Comparison of ENCODE assay signal across 12 cellular contexts in genomic region chr5:116532762-116533525, GRCh38. TPM values are rescaled to one million over a fixed set of nuclear protein-coding genes. Genes with fewer than 3 reads are reported as not detected.
DNase-seq lines count a peak whose midpoint lies in the region; ATAC-seq and TF ChIP-seq lines count a peak whose summit lies in the region.
"Had no signal": no experiment of that assay in that cellular context is flagged by ENCODE, and none has a peak within 500 bp of the region (broad histone marks: within the 10 kb centered on the region; RNA-seq: fewer than 3 reads in every experiment).

No MANE protein-coding gene starts in this region.

- H3K36me3 Mint-ChIP-seq in T-helper 2 cell treated with Interferon-gamma antibody and Interleukin-4, amounts not matched to agents 5 μg/mL and 100 μg/mL, for 36 hours (ENCODE audit: low read depth) = no peaks in the 10 kb centered on the region
- H3K36me3 Mint-ChIP-seq: stimulated activated naive B cell treated with anti-CD40 and anti-IgM and Interleukin-4, amounts not matched to agents 10 μg/mL and 1 μg/mL and 100 μg/mL, for 72 hours had no signal

- no peaks in the 10 kb centered on the region for H3K9me3 Mint-ChIP-seq in T-helper 2 cell treated with Interferon-gamma antibody and Interleukin-4, amounts not matched to agents 5 μg/mL and 100 μg/mL, for 36 hours
- H3K9me3 Mint-ChIP-seq: activated CD4-positive, alpha-beta T cell treated with anti-CD3 and anti-CD28 coated beads, Interleukin-2, amount 10 ng/mL, durations not matched to agents 24 days and 14 days; stimulated activated naive B cell treated with anti-CD40 and anti-IgM and Interleukin-4, amounts not matched to agents 10 μg/mL and 1 μg/mL and 100 μg/mL, for 72 hours had no signal

- H3K27ac Mint-ChIP-seq in T-helper 2 cell treated with Interferon-gamma antibody and Interleukin-4, amounts not matched to agents 5 μg/mL and 100 μg/mL, for 36 hours = no peak overlapping the region
- H3K27ac Mint-ChIP-seq: activated CD4-positive, alpha-beta T cell treated with anti-CD3 and anti-CD28 coated beads, Interleukin-2, amount 10 ng/mL, durations not matched to agents 24 days and 14 days; stimulated activated naive B cell treated with anti-CD40 and anti-IgM and Interleukin-4, amounts not matched to agents 10 μg/mL and 1 μg/mL and 100 μg/mL, for 72 hours had no signal

- H3K27me3 Mint-ChIP-seq in T-helper 2 cell treated with Interferon-gamma antibody and Interleukin-4, amounts not matched to agents 5 μg/mL and 100 μg/mL, for 36 hours (ENCODE audit: low read depth) = no peaks in the 10 kb centered on the region
- H3K27me3 Mint-ChIP-seq: activated CD4-positive, alpha-beta T cell treated with anti-CD3 and anti-CD28 coated beads, Interleukin-2, amount 10 ng/mL, durations not matched to agents 24 days and 14 days; stimulated activated naive B cell treated with anti-CD40 and anti-IgM and Interleukin-4, amounts not matched to agents 10 μg/mL and 1 μg/mL and 100 μg/mL, for 72 hours had no signal

- peak overlapping the region; percentile 12 for H3K4me3 ChIP-seq in epithelial cell of proximal tubule (ENCODE audit: low read depth, low read length)
- H3K4me3 ChIP-seq: heart right ventricle had no signal

- no peak overlapping the region for H3K4me3 Mint-ChIP-seq in T-helper 2 cell treated with Interferon-gamma antibody and Interleukin-4, amounts not matched to agents 5 μg/mL and 100 μg/mL, for 36 hours
- H3K4me3 Mint-ChIP-seq: activated CD4-positive, alpha-beta T cell treated with anti-CD3 and anti-CD28 coated beads, Interleukin-2, amount 10 ng/mL, durations not matched to agents 24 days and 14 days; stimulated activated naive B cell treated with anti-CD40 and anti-IgM and Interleukin-4, amounts not matched to agents 10 μg/mL and 1 μg/mL and 100 μg/mL, for 72 hours had no signal

- no peak for TF ChIP-seq CTCF in epithelial cell of proximal tubule (conservative IDR thresholded peaks at IDR 0.05; ENCODE audit: low read depth, low read length)

- no peaks in the 10 kb centered on the region for H3K4me1 Mint-ChIP-seq in T-helper 2 cell treated with Interferon-gamma antibody and Interleukin-4, amounts not matched to agents 5 μg/mL and 100 μg/mL, for 36 hours (ENCODE audit: low read depth)
- H3K4me1 Mint-ChIP-seq: activated CD4-positive, alpha-beta T cell treated with anti-CD3 and anti-CD28 coated beads, Interleukin-2, amount 10 ng/mL, durations not matched to agents 24 days and 14 days; stimulated activated naive B cell treated with anti-CD40 and anti-IgM and Interleukin-4, amounts not matched to agents 10 μg/mL and 1 μg/mL and 100 μg/mL, for 72 hours had no signal

- DNase-seq in COLO668 (lab: John Stamatoyannopoulos, UW; ENCODE audit: unreplicated experiment) = peak; percentile 16
- DNase-seq in NCI-H2081 (lab: John Stamatoyannopoulos, UW) = peak; percentile 47 to 78
- DNase-seq in epithelial cell of proximal tubule (ENCODE audit: low read depth) = peak; percentile 71
- no peak for DNase-seq in T-helper 2 cell treated with Interferon-gamma antibody and Interleukin-4, amounts not matched to agents 5 μg/mL and 100 μg/mL, for 36 hours (ENCODE audit: low spot score)
- no peak for DNase-seq in pons (ENCODE audit: low spot score)
- no peak for DNase-seq in HuH-7.5 (ENCODE audit: low spot score)
- DNase-seq: activated CD4-positive, alpha-beta T cell treated with anti-CD3 and anti-CD28 coated beads, Interleukin-2, amount 10 ng/mL, durations not matched to agents 24 days and 14 days; heart right ventricle; right cardiac atrium; stimulated activated naive B cell treated with anti-CD40 and anti-IgM and Interleukin-4, amounts not matched to agents 10 μg/mL and 1 μg/mL and 100 μg/mL, for 72 hours had no signal

- ATAC-seq in HG02588 (IDR thresholded peaks at IDR 0.05; ENCODE audit: unreplicated experiment) (peak; percentile 68), GM18498 (IDR thresholded peaks at IDR 0.05; ENCODE audit: unreplicated experiment) (no peak)
- ATAC-seq: right cardiac atrium had no signal

RNA-seq across cellular contexts. Expression of gene SEMA6A, which starts 41.7 kb away (rescaled TPM):
- total RNA-seq in epithelial cell of proximal tubule = 8.3 and 11.6 TPM in 2 replicates

Comparison
In these comparisons a context has a peak if more than half of its experiments do, and no peak if none do; other contexts are left out.
1. DNase-seq: peak in COLO668 (single experiment), NCI-H2081 (2 of 2) and epithelial cell of proximal tubule (single experiment); none in T-helper 2 cell treated with Interferon-gamma antibody and Interleukin-4, amounts not matched to agents 5 μg/mL and 100 μg/mL, for 36 hours (single experiment), pons (single experiment) and HuH-7.5 (single experiment).